ENCODE assay signal across 16 cellular contexts in genomic region chr12:105036937-105037649, GRCh38. TPM values are rescaled to one million over a fixed set of nuclear protein-coding genes. Genes with fewer than 3 reads are reported as not detected.
A peak's percentile ranks its signal among the peaks of the same experiment; 100 is the strongest.
DNase-seq lines count a peak whose midpoint lies in the region; ATAC-seq and TF ChIP-seq lines count a peak whose summit lies in the region.
"Had no signal": no experiment of that assay in that cellular context is flagged by ENCODE, and none has a peak within 500 bp of the region (broad histone marks: within the 10 kb centered on the region; RNA-seq: fewer than 3 reads in every experiment).

No MANE protein-coding gene starts in this region.

- no peaks in the 10 kb centered on the region for H3K36me3 Mint-ChIP-seq in activated T-helper 17 cell treated with anti-CD3 and anti-CD28 coated beads, Interleukin-2, amount 50 U/mL, for 72 hours (ENCODE audit: low read depth)

- H3K4me1 ChIP-seq in mucosa of descending colon (ENCODE audit: low read depth) = peaks cover 4% of the 10 kb centered on the region
- H3K4me1 ChIP-seq: testis had no signal

- peak; percentile 55 for ATAC-seq in activated T-helper 17 cell treated with anti-CD3 and anti-CD28 coated beads, Interleukin-2, amount 50 U/mL, for 72 hours (replicated peaks)
- ATAC-seq in mucosa of descending colon (peak; percentile 23), esophagus mucosa (no peak), HG02798 (IDR thresholded peaks at IDR 0.05; ENCODE audit: poor library complexity, unreplicated experiment) (no peak)

- peak overlapping the region; percentile 71 for H3K27ac Mint-ChIP-seq in activated T-helper 17 cell treated with anti-CD3 and anti-CD28 coated beads, Interleukin-2, amount 50 U/mL, for 72 hours

- no peaks in the 10 kb centered on the region for H3K27me3 Mint-ChIP-seq in activated T-helper 17 cell treated with anti-CD3 and anti-CD28 coated beads, Interleukin-2, amount 50 U/mL, for 72 hours

- peaks cover 3% of the 10 kb centered on the region for H3K9me3 Mint-ChIP-seq in activated T-helper 17 cell treated with anti-CD3 and anti-CD28 coated beads, Interleukin-2, amount 50 U/mL, for 72 hours

- TF ChIP-seq CTCF in mucosa of descending colon (IDR thresholded peaks at IDR 0.05) = no peak

- peaks cover 35% of the 10 kb centered on the region for H3K4me1 Mint-ChIP-seq in activated T-helper 17 cell treated with anti-CD3 and anti-CD28 coated beads, Interleukin-2, amount 50 U/mL, for 72 hours

- peak overlapping the region; percentile 51 for H3K4me3 Mint-ChIP-seq in activated T-helper 17 cell treated with anti-CD3 and anti-CD28 coated beads, Interleukin-2, amount 50 U/mL, for 72 hours

- H3K36me3 ChIP-seq in mucosa of descending colon (ENCODE audit: low read depth) = no peaks in the 10 kb centered on the region
- H3K36me3 ChIP-seq: neutrophil had no signal

- DNase-seq in DMS153 (lab: John Stamatoyannopoulos, UW) (peak; percentile 10), DMS153 treated with DMSO at 0.1 percent for 48 hours (lab: John Stamatoyannopoulos, UW; ENCODE audit: unreplicated experiment) (no peak), HT1080 (ENCODE audit: low read depth) (peak; percentile 42), mucosa of descending colon (no peak), dedifferentiated amniotic fluid mesenchymal stem cell (ENCODE audit: extremely low spot score) (no peak)
- DNase-seq: Caco-2, mammary epithelial cell, NCI-H1048, NCI-H446, Right ventricle myocardium superior, testis had no signal

- H3K4me3 ChIP-seq in mucosa of descending colon = no peak overlapping the region
- H3K4me3 ChIP-seq: esophagus muscularis mucosa, testis had no signal

- intact Hi-C loops in mucosa of descending colon (cut with DNase I, micrococcal nuclease) = no loop called here

- no peaks in the 10 kb centered on the region for H3K9me3 ChIP-seq in mucosa of descending colon
- H3K9me3 ChIP-seq: Caco-2, esophagus muscularis mucosa, neutrophil, testis had no signal

RNA-seq across cellular contexts. Expression of gene ALDH1L2, which starts 47.2 kb away (rescaled TPM):
- 0.23 and 0.34 TPM in 2 replicates for total RNA-seq in HT1080 (2014; rRNA removed; shearing (Covaris generic))
- polyA plus RNA-seq in HT1080 (2015; cell fraction: cytosol; rRNA removed) = 8.4 and 11.7 TPM in 2 replicates
- 28.2 and 34.1 TPM in 2 replicates for polyA plus RNA-seq in HT1080 (2015; cell fraction: nucleus; rRNA removed)
- total RNA-seq in activated T-helper 17 cell treated with anti-CD3 and anti-CD28 coated beads, Interleukin-2, amount 50 U/mL, for 72 hours = 1 to 10 TPM in 1 of 2 donors, under 1 TPM in 1; 0.35 to 2.8 TPM
- 1 to 10 TPM; 1.4 to 5.0 (median 4.3) TPM for total RNA-seq in mucosa of descending colon
- 6.0 TPM for total RNA-seq in esophagus mucosa

RNA-seq across cellular contexts. Expression of gene NOPCHAP1, which starts 51.0 kb away (rescaled TPM):
- 14.8 and 25.8 TPM in 2 replicates for total RNA-seq in HT1080 (2014; rRNA removed; shearing (Covaris generic))
- 11.5 and 16.5 TPM in 2 replicates for polyA plus RNA-seq in HT1080 (2015; cell fraction: cytosol; rRNA removed)
- polyA plus RNA-seq in HT1080 (2015; cell fraction: nucleus; rRNA removed) = 2.4 and 7.7 TPM in 2 replicates
- 10 to 100 TPM; 20.4 to 31.8 TPM for total RNA-seq in activated T-helper 17 cell treated with anti-CD3 and anti-CD28 coated beads, Interleukin-2, amount 50 U/mL, for 72 hours
- total RNA-seq in mucosa of descending colon = 10 to 100 TPM; 10.4 to 12.8 (median 11.3) TPM
- 16.0 TPM for total RNA-seq in esophagus mucosa

Comparison
In these comparisons a context has a peak if more than half of its experiments do, and no peak if none do; other contexts are left out.
1. DNase-seq: peak in DMS153 (single experiment) and HT1080 (single experiment); none in DMS153 treated with DMSO at 0.1 percent for 48 hours (single experiment), mucosa of descending colon (0 of 3) and dedifferentiated amniotic fluid mesenchymal stem cell (single experiment).
2. ATAC-seq: peak in activated T-helper 17 cell treated with anti-CD3 and anti-CD28 coated beads, Interleukin-2, amount 50 U/mL, for 72 hours (single experiment) and mucosa of descending colon (single experiment); none in esophagus mucosa (single experiment) and HG02798 (single experiment).